In the genomic region with DNA sequence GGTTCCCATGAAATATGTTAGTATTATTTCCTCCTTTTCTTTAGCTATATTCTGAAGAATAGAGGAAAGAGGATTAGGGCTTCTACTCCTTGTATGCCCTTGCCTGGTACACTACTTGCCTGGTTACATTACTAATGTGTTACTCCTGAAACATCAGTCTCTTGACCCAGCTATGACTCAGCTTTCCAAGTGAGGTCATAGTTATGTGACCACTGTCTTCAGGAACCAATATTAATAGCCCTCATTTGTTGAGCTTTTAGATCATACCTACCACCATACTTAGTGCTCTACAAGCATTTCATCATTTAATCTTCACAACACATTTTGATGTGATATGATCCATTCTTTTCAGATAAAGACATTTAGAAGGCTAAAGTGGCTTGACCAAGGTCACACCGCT, we compare ENCODE assay signal across 9 cellular contexts.
A peak's percentile ranks its signal among the peaks of the same experiment; 100 is the strongest.
DNase-seq lines count a peak whose midpoint lies in the region; ATAC-seq and TF ChIP-seq lines count a peak whose summit lies in the region.
"Had no signal": no experiment of that assay in that cellular context is flagged by ENCODE, and none has a peak within 500 bp of the region (broad histone marks: within the 10 kb centered on the region; RNA-seq: fewer than 3 reads in every experiment).

No MANE protein-coding gene starts in this region.

- 93 to 98% (median 96%) methylated on average over 1 of the region's 1 CpG for WGBS in psoas muscle, 3 donors

- peak overlapping the region; percentile 88 for H3K27ac ChIP-seq in psoas muscle

- peaks cover 37% of the 10 kb centered on the region for H3K4me1 ChIP-seq in psoas muscle

- no peak overlapping the region for H3K4me3 ChIP-seq in psoas muscle

- ATAC-seq in GM18505 (IDR thresholded peaks at IDR 0.05; ENCODE audit: unreplicated experiment) (peak; percentile 41), HG03039 (IDR thresholded peaks at IDR 0.05; ENCODE audit: unreplicated experiment) (peak; percentile 44), psoas muscle (peak; percentile 79 to 85 (median 83))

- H3K27me3 ChIP-seq in psoas muscle (ENCODE audit: insufficient read depth in 3 of 3, low read length in 2 of 3): no peaks in the 10 kb centered on the region

- TF ChIP-seq POLR2A in GM18505 (IDR thresholded peaks at IDR 0.05; ENCODE audit: borderline replicate concordance, extremely low read depth, insufficient read depth, insufficient read length): no peak

- no peak for TF ChIP-seq CTCF in psoas muscle (IDR thresholded peaks at IDR 0.05)

- intact Hi-C loops in psoas muscle (cut with DNase I) (loop anchor here (5.0 to 10.0 kb wide), 4 partner anchors 127 to 167 kb away; no protein-coding TSS in a partner anchor), posterior vena cava (cut with DNase I) (loop anchor here in 1 of 2 donors (10.0 kb wide), 1 partner anchor 67 kb away; no protein-coding TSS in a partner anchor)

- DNase-seq in amniotic epithelial cell (ENCODE audit: low read depth) (peak; percentile 91), psoas muscle (no peak), NCI-H1694 treated with DMSO at 0.1 percent for 48 hours (lab: John Stamatoyannopoulos, UW) (no peak), ecto neural progenitor cell (ENCODE audit: low spot score) (no peak), hippocampal formation (lab: John Stamatoyannopoulos, UW) (no peak), posterior vena cava (ENCODE audit: low spot score) (no peak)
- DNase-seq: activated naive CD8-positive, alpha-beta T cell treated with anti-CD3 and anti-CD28 coated beads, Interleukin-2, amount 10 ng/mL, durations not matched to agents 7 days and 5 days had no signal

- H3K9me3 ChIP-seq in psoas muscle: no peaks in the 10 kb centered on the region

- H3K36me3 ChIP-seq in psoas muscle (ENCODE audit: insufficient read depth in 1 of 2, low read depth in 1 of 2): no peaks in the 10 kb centered on the region
